In the genomic region with DNA sequence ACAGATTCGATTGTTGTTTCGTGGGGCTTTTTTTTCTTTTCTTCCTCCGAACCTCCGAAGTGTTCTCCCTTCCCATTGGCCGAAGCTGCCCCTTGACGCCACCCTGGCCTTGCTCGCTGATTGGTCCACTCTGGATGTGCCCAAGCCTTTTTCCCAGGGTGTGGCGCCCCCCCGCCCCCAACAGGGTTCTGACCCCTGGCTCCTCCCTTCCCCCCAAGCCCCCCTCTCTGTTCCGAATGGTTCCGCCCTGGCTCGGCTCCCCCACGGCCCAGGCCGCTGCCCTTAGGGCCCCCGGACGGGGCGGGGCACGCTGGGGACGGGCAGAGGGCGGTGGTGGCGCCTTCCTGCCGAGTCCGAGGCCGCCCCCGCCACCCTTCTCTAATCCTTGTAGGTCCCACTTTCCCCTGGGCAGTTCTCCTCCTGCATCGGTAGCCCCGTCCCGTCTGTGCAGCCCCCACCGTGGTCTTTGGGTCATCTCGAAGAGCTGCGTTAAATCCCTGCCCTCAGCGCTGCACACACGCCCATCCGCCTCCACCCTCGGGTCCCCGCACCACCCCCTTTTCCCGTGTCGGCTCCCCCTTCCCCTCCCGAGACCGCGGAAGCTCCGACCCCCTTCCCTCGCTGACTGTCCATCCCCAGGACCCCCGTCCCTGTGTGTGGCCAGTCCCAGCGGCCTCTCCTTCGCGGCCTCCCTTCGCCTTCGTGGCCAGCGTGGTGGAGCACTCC, we compare ENCODE assay signal across 8 cellular contexts. TPM values are rescaled to one million over a fixed set of nuclear protein-coding genes. Genes with fewer than 3 reads are reported as not detected.
A peak's percentile ranks its signal among the peaks of the same experiment; 100 is the strongest.
DNase-seq lines count a peak whose midpoint lies in the region; ATAC-seq and TF ChIP-seq lines count a peak whose summit lies in the region.

No MANE protein-coding gene starts in this region.

- peaks cover 5% of the 10 kb centered on the region for H3K4me1 Mint-ChIP-seq in activated CD8-positive, alpha-beta T cell treated with anti-CD3 and anti-CD28 coated beads for 36 hours (ENCODE audit: low read depth)
- H3K4me1 Mint-ChIP-seq in effector memory CD8-positive, alpha-beta T cell (ENCODE audit: low read depth in 2 of 2), result peaks cover 0 to 4% of the 10 kb centered on the region in 2 donors

- peak overlapping the region; percentile 69 for H3K4me3 Mint-ChIP-seq in activated CD8-positive, alpha-beta T cell treated with anti-CD3 and anti-CD28 coated beads for 36 hours
- H3K4me3 Mint-ChIP-seq in effector memory CD8-positive, alpha-beta T cell, result peak overlapping the region; percentile 79 to 81

- peak; percentile 74 for ATAC-seq in GM18868 (IDR thresholded peaks at IDR 0.05; ENCODE audit: unreplicated experiment)
- ATAC-seq in HG03097 (IDR thresholded peaks at IDR 0.05; ENCODE audit: low FRiP score, unreplicated experiment), result peak; percentile 50
- ATAC-seq in activated CD8-positive, alpha-beta T cell treated with anti-CD3 and anti-CD28 coated beads for 36 hours, result peak; percentile 70
- ATAC-seq in effector memory CD8-positive, alpha-beta T cell (replicated peaks), result peak; percentile 54

- intact Hi-C loops in activated CD8-positive, alpha-beta T cell treated with anti-CD3 and anti-CD28 coated beads for 36 hours (cut with micrococcal nuclease), result loop anchor here (10.0 kb wide), 1 partner anchor 53 kb away; a partner anchor contains a TSS

- H3K27me3 Mint-ChIP-seq in activated CD8-positive, alpha-beta T cell treated with anti-CD3 and anti-CD28 coated beads for 36 hours, result peaks cover 3% of the 10 kb centered on the region
- H3K27me3 Mint-ChIP-seq in effector memory CD8-positive, alpha-beta T cell, result no peaks in the 10 kb centered on the region

- peak; percentile 88 for DNase-seq in AG09319 (ENCODE audit: extremely low read depth, low read depth)
- peak; percentile 28 to 52 for DNase-seq in NCI-H446 (lab: John Stamatoyannopoulos, UW)
- DNase-seq in activated CD8-positive, alpha-beta T cell treated with anti-CD3 and anti-CD28 coated beads for 36 hours, result peak; percentile 68
- peak; percentile 28 to 43 (median 32) for DNase-seq in effector memory CD8-positive, alpha-beta T cell
- peak; percentile 94 for DNase-seq in medulla oblongata (ENCODE audit: extremely low spot score)
- DNase-seq in stimulated activated CD8-positive, alpha-beta memory T cell treated with anti-CD3 and anti-CD28 coated beads, Interleukin-12 subunit alpha, Interleukin-12 subunit beta, amount 100 ng/mL, for 1 hour (ENCODE audit: low read depth), result peak; percentile 29

- peak overlapping the region; percentile 64 for H3K27ac Mint-ChIP-seq in activated CD8-positive, alpha-beta T cell treated with anti-CD3 and anti-CD28 coated beads for 36 hours
- peak overlapping the region in 1 of 2 donors; percentile 75 for H3K27ac Mint-ChIP-seq in effector memory CD8-positive, alpha-beta T cell

- POLR2A ChIA-PET in activated CD8-positive, alpha-beta T cell treated with anti-CD3 and anti-CD28 coated beads for 36 hours (lab: Charles Lee), result interaction anchor here (0.6 to 0.7 kb wide), 2 partner anchors 154 to 173 kb away, joined by 3 to 4 read pairs; no protein-coding TSS in a partner anchor

- H3K9me3 Mint-ChIP-seq in activated CD8-positive, alpha-beta T cell treated with anti-CD3 and anti-CD28 coated beads for 36 hours, result no peaks in the 10 kb centered on the region
- no peaks in the 10 kb centered on the region for H3K9me3 Mint-ChIP-seq in effector memory CD8-positive, alpha-beta T cell

- peaks cover 3% of the 10 kb centered on the region for H3K36me3 Mint-ChIP-seq in activated CD8-positive, alpha-beta T cell treated with anti-CD3 and anti-CD28 coated beads for 36 hours (ENCODE audit: low read depth)
- peaks cover 15% of the 10 kb centered on the region for H3K36me3 Mint-ChIP-seq in effector memory CD8-positive, alpha-beta T cell (ENCODE audit: insufficient read depth)

- CTCF ChIA-PET in activated CD8-positive, alpha-beta T cell treated with anti-CD3 and anti-CD28 coated beads for 36 hours (lab: Charles Lee), result interaction anchor here (2.4 kb wide), 1 partner anchor 129 kb away, joined by 9 read pairs; no protein-coding TSS in a partner anchor

- TF ChIP-seq CTCF in AG09319 (IDR thresholded peaks at IDR 0.05; ENCODE audit: low read depth, low read length), result no peak
- TF ChIP-seq CTCF in activated CD8-positive, alpha-beta T cell treated with anti-CD3 and anti-CD28 coated beads for 36 hours (IDR thresholded peaks at IDR 0.05), result no peak

RNA-seq across cellular contexts. Expression of a gene that starts 25.6 kb away (rescaled TPM):
- 10 to 100 TPM; 33.1 to 34.0 TPM for total RNA-seq in activated CD8-positive, alpha-beta T cell treated with anti-CD3 and anti-CD28 coated beads for 36 hours

RNA-seq across cellular contexts. Expression of a gene that starts 50.9 kb away (rescaled TPM):
- 1 to 10 TPM; 7.1 to 9.9 TPM for total RNA-seq in activated CD8-positive, alpha-beta T cell treated with anti-CD3 and anti-CD28 coated beads for 36 hours

Comparison
In these comparisons a context has a peak if more than half of its experiments do, and no peak if none do; other contexts are left out.
1. Peak in every context shown above with its lines: DNase-seq and ATAC-seq.
2. DNase-seq: peak in every context shown above with its lines; median percentile 94 in medulla oblongata; 88 in AG09319; 68 in activated CD8-positive, alpha-beta T cell treated with anti-CD3 and anti-CD28 coated beads for 36 hours; 40 in NCI-H446; 32 in effector memory CD8-positive, alpha-beta T cell; 29 in stimulated activated CD8-positive, alpha-beta memory T cell treated with anti-CD3 and anti-CD28 coated beads, Interleukin-12 subunit alpha, Interleukin-12 subunit beta, amount 100 ng/mL, for 1 hour.